ENCODE assay signal across 8 cellular contexts in the genomic region with DNA sequence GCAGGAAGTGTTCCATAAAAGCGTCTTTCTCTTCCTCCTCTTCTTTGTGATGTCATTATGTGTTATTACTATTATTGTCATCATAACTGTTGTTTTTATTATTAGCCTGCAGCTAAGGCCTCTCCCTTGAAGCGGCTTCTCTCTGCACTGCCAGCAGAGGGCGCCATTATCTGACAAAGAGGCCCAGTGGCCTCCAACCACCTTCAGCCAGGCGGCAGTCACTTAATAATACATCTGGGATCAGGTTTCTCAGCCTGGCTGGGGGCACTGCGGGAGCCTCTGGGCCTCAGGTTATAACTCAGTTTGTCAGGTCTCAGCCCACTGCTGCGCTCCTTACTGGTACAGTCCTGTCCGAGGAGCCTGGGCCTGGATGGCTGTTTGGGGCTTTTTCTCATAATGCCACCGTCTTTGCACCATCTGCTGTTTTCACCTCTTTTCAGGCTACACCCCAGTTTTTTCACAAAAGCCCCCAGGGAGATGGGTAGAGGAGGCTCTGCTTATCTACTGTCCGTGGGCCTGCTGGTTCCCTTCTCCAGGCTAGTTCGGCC.
DNase-seq lines count a peak whose midpoint lies in the region; ATAC-seq, FAIRE-seq and TF ChIP-seq lines count a peak whose summit lies in the region.

No MANE protein-coding gene starts in this region.

- peak; percentile 54 for DNase-seq in Ammon's horn (ENCODE audit: low spot score)
- peak; percentile 82 for DNase-seq in MM.1S
- DNase-seq in K562 (ENCODE audit: extremely low read depth in 1 of 4, low spot score in 3 of 4) = peak; percentile 82 to 83 (median 82)
- no peak for DNase-seq in kidney
- peak; percentile 15 to 19 for DNase-seq in stimulated activated CD8-positive, alpha-beta memory T cell treated with anti-CD3 and anti-CD28 coated beads, Interleukin-15, amount 100 ng/mL, for 48 hours (ENCODE audit: low read depth in 2 of 2)

- H3K27me3 ChIP-seq in MM.1S (replicated peaks; ENCODE audit: insufficient read depth, low read length) (no peaks in the 10 kb centered on the region), K562 (ENCODE audit: control insufficient read depth in 2 of 2, insufficient read depth in 2 of 2, low read length in 2 of 2) (peaks cover 11 to 50% of the 10 kb centered on the region in 2 experiments; a peak in 3 of 5 replicates)

- H3K9me3 ChIP-seq in MM.1S (replicated peaks; ENCODE audit: insufficient read depth, low read length) = no peaks in the 10 kb centered on the region
- no peaks in the 10 kb centered on the region for H3K9me3 ChIP-seq in K562 (replicated peaks; ENCODE audit: control insufficient read depth, insufficient read depth, low read depth, low read length)
- H3K9me3 ChIP-seq in kidney (ENCODE audit: control insufficient read depth in 1 of 2, low read length in 2 of 2) = no peaks in the 10 kb centered on the region

- CTCF ChIA-PET in K562 (lab: Yijun Ruan, JAX; ENCODE audit: low intra/inter-chr PET ratio) = interaction anchor here (0.5 to 1.1 kb wide), 4 partner anchors 307 to 1680 kb away, joined by 3 to 5 read pairs (median 4); no protein-coding TSS in a partner anchor

- H3K4me2 ChIP-seq in MM.1S (ENCODE audit: low read depth, low read length) (no peak overlapping the region), K562 (ENCODE audit: insufficient read depth, low read length) (no peak overlapping the region)

- in situ Hi-C loops in K562 (cut with MboI) = no loop called here

- no peak overlapping the region for H2AFZ ChIP-seq in MM.1S (ENCODE audit: low read length)
- no peak overlapping the region for H2AFZ ChIP-seq in K562 (ENCODE audit: low read depth, low read length)

- no peaks in the 10 kb centered on the region for H3K36me3 ChIP-seq in MM.1S (replicated peaks; ENCODE audit: insufficient read depth, low read length)
- H3K36me3 ChIP-seq in K562 (ENCODE audit: control insufficient read depth, insufficient read depth, low read length) = no peaks in the 10 kb centered on the region
- no peaks in the 10 kb centered on the region for H3K36me3 ChIP-seq in kidney (ENCODE audit: control insufficient read depth in 1 of 2, insufficient read depth in 2 of 2, low read length in 2 of 2)

- FAIRE-seq in K562 (lab: Jason Lieb, UNC) = peak; percentile 88
- FAIRE-seq in kidney (lab: Jason Lieb, UNC) = no peak

- H3K4me1 ChIP-seq in MM.1S (ENCODE audit: low read length) = peaks cover 16% of the 10 kb centered on the region
- no peaks in the 10 kb centered on the region for H3K4me1 ChIP-seq in K562 (replicated peaks in 1 of 2; ENCODE audit: control insufficient read depth in 2 of 2, insufficient read depth in 2 of 2, low read length in 2 of 2)
- H3K4me1 ChIP-seq in kidney (ENCODE audit: control insufficient read depth in 1 of 2, insufficient read depth in 1 of 2, low read depth in 1 of 2, low read length in 2 of 2) = no peaks in the 10 kb centered on the region

- H3F3A ChIP-seq in MM.1S (ENCODE audit: insufficient read depth, low read length) = no peaks in the 10 kb centered on the region

- no TSS peak for BruUV-seq in K562 (replicated peaks; lab: Mats Ljungman, UMichigan)

- no peaks in the 10 kb centered on the region for H3K9me1 ChIP-seq in K562 (ENCODE audit: control insufficient read depth, insufficient read depth, low read length)

- no peak for TF ChIP-seq POLR2A in K562 (conservative IDR thresholded peaks at IDR 0.05)

- peak; percentile 90 for TF ChIP-seq CTCF in MM.1S (IDR thresholded peaks at IDR 0.05; ENCODE audit: low read length)
- peak; percentile 89 to 97 (median 96) for TF ChIP-seq CTCF in K562 (IDR thresholded peaks at IDR 0.05 in 2 of 3, conservative IDR thresholded peaks at IDR 0.05 in 1 of 3; ENCODE audit: insufficient read depth in 2 of 3, low read depth in 1 of 3, low read length in 3 of 3)
- TF ChIP-seq CTCF in kidney (IDR thresholded peaks at IDR 0.05; ENCODE audit: borderline replicate concordance, extremely low read depth, insufficient read depth) = peak; percentile 47

- H3K79me2 ChIP-seq in MM.1S (ENCODE audit: low read length) (no peaks in the 10 kb centered on the region), K562 (ENCODE audit: control insufficient read depth, insufficient read depth, low read length) (no peaks in the 10 kb centered on the region)

- POLR2A ChIA-PET in K562 (lab: Yijun Ruan, JAX) = no interaction called here

- no peak overlapping the region for H3K27ac ChIP-seq in MM.1S (ENCODE audit: low read length)
- no peak overlapping the region for H3K27ac ChIP-seq in K562 (ENCODE audit: extremely low read depth, low read depth, low read length)
- no peak overlapping the region for H3K27ac ChIP-seq in kidney (ENCODE audit: low read depth in 2 of 2, low read length in 2 of 2)

- ATAC-seq in GM18519 (IDR thresholded peaks at IDR 0.05; ENCODE audit: low FRiP score, unreplicated experiment) (peak; percentile 43), SK-N-SH treated with all-trans-retinoic acid at 6 μM for 48 hours (peak; percentile 91), K562 (peak; percentile 98), HG02678 (IDR thresholded peaks at IDR 0.05; ENCODE audit: unreplicated experiment) (no peak)

- no peak overlapping the region for H3K9ac ChIP-seq in MM.1S (ENCODE audit: low read length)
- no peak overlapping the region for H3K9ac ChIP-seq in K562 (ENCODE audit: insufficient read depth in 1 of 2, low read depth in 2 of 2, low read length in 2 of 2)
- H3K9ac ChIP-seq in kidney (ENCODE audit: low read length in 2 of 2) = no peak overlapping the region

- TF ChIP-seq RAD21 in K562 (CRISPR knock-in tag; conservative IDR thresholded peaks at IDR 0.05 in 1 of 2, IDR thresholded peaks at IDR 0.05 in 1 of 2) = peak; percentile 68 to 81

- TF ChIP-seq EP300 in K562 (IDR thresholded peaks at IDR 0.05; ENCODE audit: low read length) = no peak

- intact Hi-C loops in K562 (cut with micrococcal nuclease) = loop anchor here (5.0 kb wide), 2 partner anchors 90 to 465 kb away; no protein-coding TSS in a partner anchor
- intact Hi-C loops in kidney (cut with DNase I) = no loop called here

- H3K4me3 ChIP-seq in MM.1S (ENCODE audit: low read length) (no peak overlapping the region), K562 (no peak overlapping the region), kidney (ENCODE audit: low read length in 2 of 2) (no peak overlapping the region)

- H4K20me1 ChIP-seq in MM.1S (ENCODE audit: insufficient read depth, low read length) = no peaks in the 10 kb centered on the region
- peaks cover 8% of the 10 kb centered on the region; the same call in 1 of the 2 replicates for H4K20me1 ChIP-seq in K562 (replicated peaks; ENCODE audit: control insufficient read depth, insufficient read depth, low read length)

- H3K9me2 ChIP-seq in MM.1S (replicated peaks; ENCODE audit: insufficient read depth, low read length) = no peaks in the 10 kb centered on the region

- WGBS in K562 (ENCODE audit: insufficient coverage, low coverage, missing lambda C conversion rate) = 4% methylated on average over 10 of the region's 10 CpGs

TF ChIP-seq in SK-N-SH treated with all-trans-retinoic acid at 6 μM for 48 hours, 23 proteins besides CTCF, POLR2A, EP300 and RAD21 (continues in another document):
- TF ChIP-seq, protein P1, sequence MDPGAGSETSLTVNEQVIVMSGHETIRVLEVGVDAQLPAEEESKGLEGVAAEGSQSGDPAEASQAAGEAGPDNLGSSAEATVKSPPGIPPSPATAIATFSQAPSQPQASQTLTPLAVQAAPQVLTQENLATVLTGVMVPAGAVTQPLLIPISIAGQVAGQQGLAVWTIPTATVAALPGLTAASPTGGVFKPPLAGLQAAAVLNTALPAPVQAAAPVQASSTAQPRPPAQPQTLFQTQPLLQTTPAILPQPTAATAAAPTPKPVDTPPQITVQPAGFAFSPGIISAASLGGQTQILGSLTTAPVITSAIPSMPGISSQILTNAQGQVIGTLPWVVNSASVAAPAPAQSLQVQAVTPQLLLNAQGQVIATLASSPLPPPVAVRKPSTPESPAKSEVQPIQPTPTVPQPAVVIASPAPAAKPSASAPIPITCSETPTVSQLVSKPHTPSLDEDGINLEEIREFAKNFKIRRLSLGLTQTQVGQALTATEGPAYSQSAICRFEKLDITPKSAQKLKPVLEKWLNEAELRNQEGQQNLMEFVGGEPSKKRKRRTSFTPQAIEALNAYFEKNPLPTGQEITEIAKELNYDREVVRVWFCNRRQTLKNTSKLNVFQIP (CRISPR knock-in tag; IDR thresholded peaks at IDR 0.05; ENCODE audit: borderline replicate concordance, low read depth) = no peak
- no peak for TF ChIP-seq ZFP30 (CRISPR knock-in tag; IDR thresholded peaks at IDR 0.05)
- no peak for TF ChIP-seq GLIS3 (CRISPR knock-in tag; IDR thresholded peaks at IDR 0.05)
- TF ChIP-seq ISL1 (CRISPR knock-in tag; IDR thresholded peaks at IDR 0.05) = no peak
- no peak for TF ChIP-seq ZFP3 (CRISPR knock-in tag; IDR thresholded peaks at IDR 0.05)
- no peak for TF ChIP-seq TCF4 (CRISPR knock-in tag; IDR thresholded peaks at IDR 0.05; ENCODE audit: borderline replicate concordance)
- TF ChIP-seq SNAI2 (CRISPR knock-in tag; IDR thresholded peaks at IDR 0.05) = no peak

TF ChIP-seq in K562, 482 proteins besides CTCF, POLR2A, EP300 and RAD21 (continues in another document):
- TF ChIP-seq FOXK2 (conservative IDR thresholded peaks at IDR 0.05 in 1 of 2, IDR thresholded peaks at IDR 0.05 in 1 of 2; ENCODE audit: low read depth in 2 of 2) (no peak), MCM5 (IDR thresholded peaks at IDR 0.05; ENCODE audit: low read depth) (no peak), SREBF2 (CRISPR knock-in tag; IDR thresholded peaks at IDR 0.05) (no peak), GATAD2B (IDR thresholded peaks at IDR 0.05; ENCODE audit: borderline replicate concordance) (no peak), ZNF77 (CRISPR knock-in tag; IDR thresholded peaks at IDR 0.05) (no peak), HIVEP1 (CRISPR knock-in tag; IDR thresholded peaks at IDR 0.05) (no peak), SRSF9 (IDR thresholded peaks at IDR 0.05; ENCODE audit: borderline replicate concordance, low read depth, low read length) (no peak), RBBP5 (IDR thresholded peaks at IDR 0.05; ENCODE audit: borderline replicate concordance, insufficient read depth, low read length, poor library complexity, severe bottlenecking) (no peak), GABPB2 (CRISPR knock-in tag; conservative IDR thresholded peaks at IDR 0.05) (no peak), DIDO1 (tag; IDR thresholded peaks at IDR 0.05; ENCODE audit: low read depth) (no peak), MAZ (CRISPR knock-in tag; conservative IDR thresholded peaks at IDR 0.05 in 1 of 2, IDR thresholded peaks at IDR 0.05 in 1 of 2) (0 out of 4 replicates have a peak, but pooled peaks of 1 of the 2 experiments have one; percentile 38), SMARCA5 (IDR thresholded peaks at IDR 0.05) (no peak), TCF7 (IDR thresholded peaks at IDR 0.05; ENCODE audit: borderline replicate concordance) (no peak), RBM22 (IDR thresholded peaks at IDR 0.05; ENCODE audit: low read depth, low read length, poor library complexity, severe bottlenecking) (no peak), MYC (IDR thresholded peaks at IDR 0.05; ENCODE audit: low read depth, low read length) (0 out of 2 replicates have a peak, but pooled peaks have one; percentile 23), MYC (CRISPR knock-in tag; IDR thresholded peaks at IDR 0.05; ENCODE audit: borderline replicate concordance, low read depth) (no peak), TARDBP (IDR thresholded peaks at IDR 0.05) (no peak)
